12 cellular contexts compared by ENCODE assay signal in genomic region chr7:15729746-15730145, GRCh38. TPM values are rescaled to one million over a fixed set of nuclear protein-coding genes. Genes with fewer than 3 reads are reported as not detected.
DNase-seq lines count a peak whose midpoint lies in the region; ATAC-seq and TF ChIP-seq lines count a peak whose summit lies in the region.
"Had no signal": no experiment of that assay in that cellular context is flagged by ENCODE, and none has a peak within 500 bp of the region (broad histone marks: within the 10 kb centered on the region; RNA-seq: fewer than 3 reads in every experiment).

No MANE protein-coding gene starts in this region.

- no peaks in the 10 kb centered on the region for H3K9me2 ChIP-seq in HCT116 (ENCODE audit: insufficient read depth)

- H4K91ac ChIP-seq in neuronal stem cell (ENCODE audit: low read depth, low read length, poor library complexity): no peak overlapping the region

- TF ChIP-seq POLR2A in HCT116 (IDR thresholded peaks at IDR 0.05; ENCODE audit: borderline replicate concordance, extremely low read depth, insufficient read depth, insufficient read length) (no peak), stomach (IDR thresholded peaks at IDR 0.05) (no peak)

- no peak overlapping the region for H3K4ac ChIP-seq in neuronal stem cell (ENCODE audit: low read length)

- no peak overlapping the region for H3K27ac ChIP-seq in HCT116 (ENCODE audit: low read depth, low read length)
- H3K27ac ChIP-seq in neuronal stem cell (replicated peaks; ENCODE audit: low read length): no peak overlapping the region
- H3K27ac ChIP-seq in stomach: no peak overlapping the region
- H3K27ac ChIP-seq: C4-2B had no signal

- POLR2A ChIA-PET in HCT116 (lab: Charles Lee): no interaction called here

- no peaks in the 10 kb centered on the region for H3K27me3 ChIP-seq in HCT116 (ENCODE audit: insufficient read depth, low read length)
- no peaks in the 10 kb centered on the region for H3K27me3 ChIP-seq in adipocyte (replicated peaks; ENCODE audit: control insufficient read depth, insufficient read depth, low read length)
- H3K27me3 ChIP-seq in neuronal stem cell (ENCODE audit: control insufficient read depth in 3 of 3, insufficient read depth in 3 of 3, low read depth in 1 of 3, low read length in 3 of 3): no peaks in the 10 kb centered on the region
- H3K27me3 ChIP-seq in stomach: no peaks in the 10 kb centered on the region

- H2BK120ac ChIP-seq in neuronal stem cell (ENCODE audit: low read depth, low read length): no peak overlapping the region

- H4K8ac ChIP-seq in neuronal stem cell (ENCODE audit: low read depth, low read length): no peak overlapping the region

- H3K23ac ChIP-seq in neuronal stem cell (ENCODE audit: low read depth, low read length, poor library complexity): no peak overlapping the region

- TF ChIP-seq EP300 in stomach (IDR thresholded peaks at IDR 0.05): no peak

- H4K20me1 ChIP-seq in HCT116 (ENCODE audit: insufficient read depth): no peaks in the 10 kb centered on the region

- H3K36me3 ChIP-seq in HCT116 (ENCODE audit: control insufficient read depth in 1 of 2, insufficient read depth in 2 of 2, low read length in 2 of 2): no peaks in the 10 kb centered on the region
- no peaks in the 10 kb centered on the region for H3K36me3 ChIP-seq in adipocyte (ENCODE audit: control insufficient read depth, insufficient read depth, low read length, severe bottlenecking)
- no peaks in the 10 kb centered on the region for H3K36me3 ChIP-seq in neuronal stem cell (replicated peaks in 1 of 2; ENCODE audit: control insufficient read depth in 2 of 2, insufficient read depth in 2 of 2, low read length in 2 of 2)
- no peaks in the 10 kb centered on the region for H3K36me3 ChIP-seq in stomach

- no peak overlapping the region for H3K18ac ChIP-seq in neuronal stem cell (ENCODE audit: low read length)

- no peaks in the 10 kb centered on the region; a peak in 1 of 4 replicates for H3K9me3 ChIP-seq in HCT116 (ENCODE audit: control insufficient read depth in 1 of 2, insufficient read depth in 1 of 2, low read depth in 1 of 2, low read length in 2 of 2)
- H3K9me3 ChIP-seq in adipocyte (ENCODE audit: control insufficient read depth, low read length): no peaks in the 10 kb centered on the region
- no peaks in the 10 kb centered on the region for H3K9me3 ChIP-seq in neuronal stem cell (replicated peaks in 1 of 2; ENCODE audit: control insufficient read depth in 2 of 2, insufficient read depth in 1 of 2, low read depth in 1 of 2, low read length in 2 of 2)
- H3K9me3 ChIP-seq in stomach: no peaks in the 10 kb centered on the region
- H3K9me3 ChIP-seq: Caco-2 had no signal

- TF ChIP-seq CTCF in HCT116 (IDR thresholded peaks at IDR 0.05 in 2 of 3, conservative IDR thresholded peaks at IDR 0.05 in 1 of 3; ENCODE audit: borderline replicate concordance in 1 of 3, insufficient read depth in 1 of 3, low read depth in 2 of 3, low read length in 2 of 3) (no peak), stomach (IDR thresholded peaks at IDR 0.05) (no peak)

- DNase-seq in HCT116 (ENCODE audit: low read depth, low spot score): no peak
- DNase-seq in adipocyte (ENCODE audit: low read depth): peak; percentile 49
- no peak for DNase-seq in neuronal stem cell (ENCODE audit: low spot score)
- DNase-seq in stomach: no peak
- DNase-seq in NCI-H526 treated with DMSO at 0.1 percent for 48 hours (lab: John Stamatoyannopoulos, UW): no peak
- DNase-seq in NCI-H2029 (lab: John Stamatoyannopoulos, UW): no peak
- DNase-seq: AML-193; Caco-2; CD4-positive, alpha-beta T cell; H9 had no signal

- RAD21 ChIA-PET in HCT116 (lab: Charles Lee; ENCODE audit: low non-redundant PET in 1 of 2, low total read pairs in 2 of 2, uncharacterized antibody in 2 of 2, unreplicated experiment in 2 of 2): interaction anchor here in 1 of 2 experiments (0.7 kb wide), 1 partner anchor 9 kb away, joined by 3 read pairs; no protein-coding TSS in a partner anchor

- no peak overlapping the region for H3K14ac ChIP-seq in neuronal stem cell (ENCODE audit: low read length)

- BruUV-seq in HCT116 (replicated peaks; lab: Mats Ljungman, UMichigan): no TSS peak

- CTCF ChIA-PET in HCT116 (lab: Charles Lee): interaction anchor here (2.1 kb wide), 1 partner anchor 9 kb away, joined by 12 read pairs; no protein-coding TSS in a partner anchor

- intact Hi-C loops in HCT116 (cut with micrococcal nuclease) (loop anchor here (10.0 kb wide), 1 partner anchor 535 kb away; no protein-coding TSS in a partner anchor), stomach (cut with DNase I; ENCODE audit: low total_unique reads) (no loop called here)

- H2AFZ ChIP-seq in HCT116 (ENCODE audit: low read depth, low read length, poor library complexity, severe bottlenecking) (peak overlapping the region; percentile 52), neuronal stem cell (ENCODE audit: low read length) (peak overlapping the region; percentile 22)

- no peak overlapping the region for H2BK5ac ChIP-seq in neuronal stem cell (ENCODE audit: low read length)

- no peak overlapping the region for H2BK12ac ChIP-seq in neuronal stem cell (ENCODE audit: low read length)

- H3K79me1 ChIP-seq in neuronal stem cell (ENCODE audit: low read depth, low read length): no peaks in the 10 kb centered on the region

- ATAC-seq in HCT116: no peak

- H3K4me3 ChIP-seq in HCT116 (replicated peaks in 1 of 2; ENCODE audit: low read depth in 1 of 2, low read length in 2 of 2) (no peak overlapping the region), adipocyte (ENCODE audit: low read length) (no peak overlapping the region), neuronal stem cell (ENCODE audit: low read length in 2 of 2) (no peak overlapping the region), stomach (no peak overlapping the region)

- no peaks in the 10 kb centered on the region for H3K79me2 ChIP-seq in HCT116 (ENCODE audit: insufficient read depth, low read length)

- H3K4me2 ChIP-seq in HCT116 (ENCODE audit: low read length): no peak overlapping the region
- no peak overlapping the region for H3K4me2 ChIP-seq in neuronal stem cell (ENCODE audit: insufficient read depth, low read length, poor library complexity, severe bottlenecking)

- H2AK5ac ChIP-seq in neuronal stem cell (ENCODE audit: low read depth, low read length): no peak overlapping the region

- H2BK15ac ChIP-seq in neuronal stem cell (ENCODE audit: low read length): no peak overlapping the region

- H3K4me1 ChIP-seq in HCT116 (ENCODE audit: control insufficient read depth in 1 of 2, insufficient read depth in 2 of 2, low read length in 2 of 2) (no peaks in the 10 kb centered on the region), adipocyte (ENCODE audit: control insufficient read depth, insufficient read depth, low read length) (no peaks in the 10 kb centered on the region), neuronal stem cell (ENCODE audit: control insufficient read depth in 2 of 2, insufficient read depth in 1 of 2, low read depth in 1 of 2, low read length in 2 of 2) (no peaks in the 10 kb centered on the region), stomach (no peaks in the 10 kb centered on the region)

- H3K9ac ChIP-seq in HCT116 (ENCODE audit: low read length) (no peak overlapping the region), adipocyte (ENCODE audit: low read length) (no peak overlapping the region), neuronal stem cell (ENCODE audit: low read depth, low read length, poor library complexity) (no peak overlapping the region)

- TF ChIP-seq RAD21 in HCT116 (IDR thresholded peaks at IDR 0.05; ENCODE audit: low read depth): no peak

TF ChIP-seq in HCT116, 20 proteins besides CTCF, POLR2A, EP300 and RAD21:
- TF ChIP-seq ZFX (IDR thresholded peaks at IDR 0.05) (no peak), CBX3 (IDR thresholded peaks at IDR 0.05; ENCODE audit: low read depth) (no peak), SP1 (IDR thresholded peaks at IDR 0.05; ENCODE audit: low read depth) (no peak), CEBPB (IDR thresholded peaks at IDR 0.05; ENCODE audit: low read depth) (no peak), ELF1 (IDR thresholded peaks at IDR 0.05; ENCODE audit: borderline replicate concordance, low read depth) (no peak), SIN3A (IDR thresholded peaks at IDR 0.05; ENCODE audit: low read depth) (no peak), YY1 (IDR thresholded peaks at IDR 0.05; ENCODE audit: extremely low read depth, insufficient replicate concordance, low read depth, low read length) (no peak), ATF3 (IDR thresholded peaks at IDR 0.05) (no peak), EZH2 (IDR thresholded peaks at IDR 0.05) (no peak), TCF7L2 (IDR thresholded peaks at IDR 0.05; ENCODE audit: borderline replicate concordance, extremely low read depth, insufficient read depth, insufficient read length) (no peak), FOSL1 (IDR thresholded peaks at IDR 0.05; ENCODE audit: low read depth) (no peak)

RNA-seq across cellular contexts. Expression of gene MEOX2, which starts 43.3 kb away (rescaled TPM):
- total RNA-seq in HCT116 (2021; ENCODE audit: unreplicated experiment) (not detected), stomach (10 to 100 TPM in 1 of 5 donors, under 1 TPM in 1, not detected in 3; 0.29 to 13.8 TPM)
- not detected in 2 replicates for polyA plus RNA-seq in HCT116 (2012)
- polyA plus RNA-seq in neuronal stem cell (2013, experiment 1 of 2): not detected
- 0.01 TPM for polyA plus RNA-seq in neuronal stem cell (2013, experiment 2 of 2)
- polyA plus RNA-seq in stomach: under 1 TPM in 2 of 3 donors, not detected in 1; 0.12 to 0.85 TPM
- total RNA-seq: Caco-2; CD4-positive, alpha-beta T cell; H9 had no signal
- polyA plus RNA-seq: BJ had no signal
